ENCODE assay signal across 8 cellular contexts in the genomic region with DNA sequence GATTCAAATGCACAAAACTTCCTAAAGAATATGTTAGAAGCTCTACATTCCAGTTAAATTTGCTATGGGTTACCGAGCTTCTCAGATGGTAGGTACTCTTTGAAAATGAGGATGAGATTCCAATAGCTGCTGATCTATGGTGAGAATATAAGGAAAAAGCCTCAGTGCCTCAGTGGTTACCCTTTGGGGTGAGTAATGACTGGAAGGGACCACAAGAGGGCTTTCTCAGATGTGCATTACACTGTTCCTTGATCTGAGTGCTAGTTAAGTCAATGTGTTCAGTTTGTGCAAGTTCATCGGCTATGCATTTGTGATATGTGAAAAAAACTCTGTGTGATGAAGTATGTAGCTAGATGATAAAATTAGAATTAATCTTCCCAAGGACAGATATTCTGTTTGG. TPM values are rescaled to one million over a fixed set of nuclear protein-coding genes. Genes with fewer than 3 reads are reported as not detected.
DNase-seq lines count a peak whose midpoint lies in the region; TF ChIP-seq lines count a peak whose summit lies in the region.

No MANE protein-coding gene starts in this region.

- H3K79me2 ChIP-seq in osteoblast (ENCODE audit: insufficient read depth, low read length) = no peaks in the 10 kb centered on the region

- H3K9me3 Mint-ChIP-seq in T-helper 2 cell treated with Interferon-gamma antibody and Interleukin-4, amounts not matched to agents 5 μg/mL and 100 μg/mL, for 36 hours = no peaks in the 10 kb centered on the region

- H3K36me3 Mint-ChIP-seq in T-helper 2 cell treated with Interferon-gamma antibody and Interleukin-4, amounts not matched to agents 5 μg/mL and 100 μg/mL, for 36 hours (ENCODE audit: low read depth) = peaks cover 2% of the 10 kb centered on the region

- H3K4me1 ChIP-seq in osteoblast (ENCODE audit: insufficient read depth, low read length) = peaks cover 3% of the 10 kb centered on the region

- peaks cover 32% of the 10 kb centered on the region for H3K27me3 ChIP-seq in osteoblast (ENCODE audit: insufficient read depth, low read length)

- CTCF ChIA-PET in HEK293T (lab: Yijun Ruan, JAX) = interaction anchor here (0.6 to 1.4 kb wide), 5 partner anchors 9 to 44 kb away, joined by 3 to 4 read pairs (median 3); no protein-coding TSS in a partner anchor

- peak; percentile 26 for DNase-seq in NCI-H1436 (lab: John Stamatoyannopoulos, UW)
- no peak for DNase-seq in NCI-H1436 treated with DMSO at 0.1 percent for 48 hours (lab: John Stamatoyannopoulos, UW)
- DNase-seq in HEK293T (ENCODE audit: extremely low spot score) = peak; percentile 26
- peak; percentile 30 for DNase-seq in NCI-H2227 (lab: John Stamatoyannopoulos, UW; ENCODE audit: unreplicated experiment)
- peak; percentile 44 for DNase-seq in cerebellar cortex (ENCODE audit: low spot score)
- DNase-seq in osteoblast (ENCODE audit: insufficient read length, low spot score, missing footprints) = peak; percentile 79
- DNase-seq in stimulated activated naive CD4-positive, alpha-beta T cell treated with Interleukin-2 at 50 U/mL for 16 hours (lab: John Stamatoyannopoulos, UW) = no peak
- DNase-seq in T-helper 2 cell treated with Interferon-gamma antibody and Interleukin-4, amounts not matched to agents 5 μg/mL and 100 μg/mL, for 36 hours (ENCODE audit: low spot score) = no peak

- peak; percentile 57 for TF ChIP-seq CTCF in osteoblast (IDR thresholded peaks at IDR 0.05; ENCODE audit: extremely low read depth, low read depth, low read length)

- H3K36me3 ChIP-seq in osteoblast (ENCODE audit: insufficient read depth, low read length) = no peaks in the 10 kb centered on the region

- POLR2A ChIA-PET in HEK293T (lab: Yijun Ruan, JAX) = no interaction called here

- H3K4me2 ChIP-seq in osteoblast (ENCODE audit: insufficient read depth, low read length) = no peak overlapping the region

- no peaks in the 10 kb centered on the region for H3K9me3 ChIP-seq in osteoblast (ENCODE audit: low read depth, low read length)

- H3K27me3 Mint-ChIP-seq in T-helper 2 cell treated with Interferon-gamma antibody and Interleukin-4, amounts not matched to agents 5 μg/mL and 100 μg/mL, for 36 hours (ENCODE audit: low read depth) = peaks cover 60% of the 10 kb centered on the region

- no peak overlapping the region for H2AFZ ChIP-seq in osteoblast (ENCODE audit: low read length)

- H4K20me1 ChIP-seq in osteoblast (ENCODE audit: insufficient read depth, low read length) = no peaks in the 10 kb centered on the region

- H3K27ac ChIP-seq in osteoblast (ENCODE audit: low read depth, low read length) = no peak overlapping the region

- H3K4me3 Mint-ChIP-seq in T-helper 2 cell treated with Interferon-gamma antibody and Interleukin-4, amounts not matched to agents 5 μg/mL and 100 μg/mL, for 36 hours = no peak overlapping the region

- H3K27ac Mint-ChIP-seq in T-helper 2 cell treated with Interferon-gamma antibody and Interleukin-4, amounts not matched to agents 5 μg/mL and 100 μg/mL, for 36 hours = no peak overlapping the region

- H3K4me1 Mint-ChIP-seq in T-helper 2 cell treated with Interferon-gamma antibody and Interleukin-4, amounts not matched to agents 5 μg/mL and 100 μg/mL, for 36 hours (ENCODE audit: low read depth) = peaks cover 7% of the 10 kb centered on the region

- H3K4me3 ChIP-seq in osteoblast (ENCODE audit: insufficient read depth, low read length) = no peak overlapping the region

TF ChIP-seq in HEK293T, 16 proteins besides CTCF, POLR2A, EP300 and RAD21:
- TF ChIP-seq FOXM1 (IDR thresholded peaks at IDR 0.05; ENCODE audit: borderline replicate concordance) (no peak), ELF4 (IDR thresholded peaks at IDR 0.05) (no peak), FOXK2 (IDR thresholded peaks at IDR 0.05) (no peak), TARDBP (IDR thresholded peaks at IDR 0.05) (no peak), ARNT (IDR thresholded peaks at IDR 0.05) (no peak), CTBP1 (IDR thresholded peaks at IDR 0.05; ENCODE audit: borderline replicate concordance) (no peak), ZNF384 (IDR thresholded peaks at IDR 0.05) (no peak), HDGF (IDR thresholded peaks at IDR 0.05; ENCODE audit: borderline replicate concordance) (no peak), L3MBTL2 (conservative IDR thresholded peaks at IDR 0.05) (no peak), SUZ12 (IDR thresholded peaks at IDR 0.05) (no peak), NFRKB (IDR thresholded peaks at IDR 0.05) (no peak), SP1 (IDR thresholded peaks at IDR 0.05) (no peak), BHLHE40 (IDR thresholded peaks at IDR 0.05; ENCODE audit: borderline replicate concordance) (no peak)
- TF ChIP-seq, protein P1, sequence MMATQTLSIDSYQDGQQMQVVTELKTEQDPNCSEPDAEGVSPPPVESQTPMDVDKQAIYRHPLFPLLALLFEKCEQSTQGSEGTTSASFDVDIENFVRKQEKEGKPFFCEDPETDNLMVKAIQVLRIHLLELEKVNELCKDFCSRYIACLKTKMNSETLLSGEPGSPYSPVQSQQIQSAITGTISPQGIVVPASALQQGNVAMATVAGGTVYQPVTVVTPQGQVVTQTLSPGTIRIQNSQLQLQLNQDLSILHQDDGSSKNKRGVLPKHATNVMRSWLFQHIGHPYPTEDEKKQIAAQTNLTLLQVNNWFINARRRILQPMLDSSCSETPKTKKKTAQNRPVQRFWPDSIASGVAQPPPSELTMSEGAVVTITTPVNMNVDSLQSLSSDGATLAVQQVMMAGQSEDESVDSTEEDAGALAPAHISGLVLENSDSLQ (IDR thresholded peaks at IDR 0.05) = no peak

RNA-seq across cellular contexts. Expression of a gene that starts 3.5 kb away (rescaled TPM):
- 0.88 and 2.2 TPM in 2 replicates for total RNA-seq in osteoblast

Comparison
In these comparisons a context has a peak if more than half of its experiments do, and no peak if none do; other contexts are left out.
1. DNase-seq: peak in NCI-H1436 (single experiment), HEK293T (single experiment), NCI-H2227 (single experiment), cerebellar cortex (single experiment) and osteoblast (single experiment); none in NCI-H1436 treated with DMSO at 0.1 percent for 48 hours (single experiment), stimulated activated naive CD4-positive, alpha-beta T cell treated with Interleukin-2 at 50 U/mL for 16 hours (single experiment) and T-helper 2 cell treated with Interferon-gamma antibody and Interleukin-4, amounts not matched to agents 5 μg/mL and 100 μg/mL, for 36 hours (single experiment).